Comparison of ENCODE assay signal across 8 cellular contexts in the genomic region with DNA sequence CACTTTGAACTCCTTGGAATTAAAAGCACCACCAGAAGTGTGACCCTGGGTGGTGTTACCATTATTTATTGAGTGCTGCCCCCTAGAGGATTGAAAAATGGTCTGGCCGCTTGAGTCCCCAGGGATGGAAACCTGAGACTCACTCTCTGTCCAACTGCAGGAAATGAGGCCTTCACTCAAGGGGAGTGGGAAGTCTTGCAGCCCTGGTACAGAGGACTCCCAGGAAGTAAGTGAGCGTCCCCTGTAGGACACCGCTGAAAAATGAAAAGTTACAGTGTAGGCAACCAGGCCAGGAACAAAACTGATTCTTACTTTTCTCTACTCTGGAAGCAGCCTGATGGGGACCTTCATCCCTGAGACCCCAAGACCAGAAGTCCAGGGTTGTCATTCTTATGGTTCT.
A peak's percentile ranks its signal among the peaks of the same experiment; 100 is the strongest.
DNase-seq lines count a peak whose midpoint lies in the region; ATAC-seq and TF ChIP-seq lines count a peak whose summit lies in the region.

No MANE protein-coding gene starts in this region.

- H3K27me3 ChIP-seq in SU-DHL-6 (ENCODE audit: low read length): 0 out of 2 replicates have a peak, but pooled peaks cover 3% of the 10 kb centered on the region

- H3K4me2 ChIP-seq in SU-DHL-6 (ENCODE audit: low read depth, low read length, poor library complexity, severe bottlenecking): no peak overlapping the region

- H3K4me3 ChIP-seq in AG09309 (ENCODE audit: control insufficient read depth, low read depth, low read length) (no peak overlapping the region), SU-DHL-6 (ENCODE audit: insufficient read depth, low read length, poor library complexity, severe bottlenecking) (no peak overlapping the region)

- in situ Hi-C loops in T47D (cut with HindIII; ENCODE audit: low pct_unique_long_range_greater_than_20kb, low sequenced_read_pairs): no loop called here

- no peak for TF ChIP-seq POLR2A in GM18505 (IDR thresholded peaks at IDR 0.05; ENCODE audit: borderline replicate concordance, extremely low read depth, insufficient read depth, insufficient read length)

- no peak overlapping the region for H2AFZ ChIP-seq in SU-DHL-6 (ENCODE audit: low read depth, low read length, severe bottlenecking)

- H4K20me1 ChIP-seq in SU-DHL-6 (ENCODE audit: low read depth, low read length): no peaks in the 10 kb centered on the region

- H3K27ac ChIP-seq in SU-DHL-6 (ENCODE audit: low read depth, low read length): no peak overlapping the region

- no peaks in the 10 kb centered on the region for H3K79me2 ChIP-seq in SU-DHL-6 (ENCODE audit: insufficient read depth, low read length)

- ATAC-seq in GM18505 (IDR thresholded peaks at IDR 0.05; ENCODE audit: unreplicated experiment): peak; percentile 35
- ATAC-seq in HG02943 (IDR thresholded peaks at IDR 0.05; ENCODE audit: low read depth, unreplicated experiment): peak; percentile 60
- peak; percentile 59 for ATAC-seq in stimulated activated naive CD8-positive, alpha-beta T cell treated with anti-CD3 and anti-CD28 coated beads, Interleukin-15, Interleukin-2, amounts not matched to agents 100 U/mL and 50 U/mL, for 24 hours

- no peaks in the 10 kb centered on the region for H3K36me3 ChIP-seq in SU-DHL-6 (ENCODE audit: low read length)

- H3F3A ChIP-seq in SU-DHL-6 (ENCODE audit: insufficient read depth): peaks cover 8% of the 10 kb centered on the region

- H3K9me3 ChIP-seq in SU-DHL-6 (ENCODE audit: insufficient read depth, low read length): no peaks in the 10 kb centered on the region

- DNase-seq in AG09309 (ENCODE audit: low read depth) (no peak), NCI-H1694 (lab: John Stamatoyannopoulos, UW) (peak; percentile 89), T47D (ENCODE audit: low read depth in 1 of 2, low spot score in 1 of 2) (peak; percentile 18 to 72), kidney tubule cell (ENCODE audit: low spot score) (peak; percentile 87)
- peak; percentile 60 for DNase-seq in stimulated activated naive CD8-positive, alpha-beta T cell treated with anti-CD3 and anti-CD28 coated beads, Interleukin-15, Interleukin-2, amounts not matched to agents 100 U/mL and 50 U/mL, for 24 hours

- TF ChIP-seq CTCF in AG09309 (IDR thresholded peaks at IDR 0.05; ENCODE audit: control insufficient read depth, insufficient read depth, low read depth, low read length, missing control alignments) (peak; percentile 67), SU-DHL-6 (IDR thresholded peaks at IDR 0.05; ENCODE audit: insufficient read depth, low read length, poor library complexity, severe bottlenecking) (peak; percentile 73)

- no peaks in the 10 kb centered on the region for H3K9me2 ChIP-seq in SU-DHL-6 (replicated peaks; ENCODE audit: insufficient read depth, low read length)

- H3K9ac ChIP-seq in SU-DHL-6 (ENCODE audit: low read length): no peak overlapping the region
